ENCODE assay signal across 8 cellular contexts in the genomic region with DNA sequence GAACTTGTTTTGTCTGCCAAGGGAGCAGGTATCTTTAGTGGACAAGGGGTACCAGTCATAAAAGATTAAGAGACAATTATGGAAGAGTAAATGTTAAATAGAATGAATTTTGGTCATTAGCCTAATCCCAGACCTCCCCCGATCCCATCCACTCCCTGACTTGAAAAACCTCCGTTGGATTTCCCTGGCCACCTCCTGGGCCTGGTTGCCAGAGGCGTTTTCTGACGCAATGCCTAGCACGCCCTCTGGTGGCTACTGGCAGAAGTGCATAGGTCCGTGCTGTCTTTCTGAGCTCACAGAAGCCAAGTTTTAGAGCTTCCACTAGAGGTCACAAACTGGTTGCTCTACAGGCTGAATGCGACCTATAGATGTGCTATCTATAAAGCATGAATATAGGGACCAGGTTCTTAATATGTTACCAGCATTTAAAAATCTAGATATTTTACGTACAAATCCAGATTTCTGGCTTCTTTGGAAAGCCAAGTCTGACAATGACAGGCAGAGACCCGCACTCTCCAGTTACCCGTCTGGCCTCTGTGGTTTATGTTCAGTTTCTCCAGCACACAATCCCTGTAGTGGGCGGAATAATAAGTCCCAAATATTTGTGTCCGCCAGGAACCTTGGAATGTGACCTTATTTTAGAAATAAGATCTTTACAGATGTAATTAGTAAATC. TPM values are rescaled to one million over a fixed set of nuclear protein-coding genes. Genes with fewer than 3 reads are reported as not detected.
A peak's percentile ranks its signal among the peaks of the same experiment; 100 is the strongest.
DNase-seq lines count a peak whose midpoint lies in the region; ATAC-seq, FAIRE-seq and TF ChIP-seq lines count a peak whose summit lies in the region.

No MANE protein-coding gene starts in this region.

- DNase-seq in CD4-positive, CD25-positive, alpha-beta regulatory T cell, result peak; percentile 75 to 91 (median 85)
- DNase-seq in NCI-H1092 treated with DMSO at 0.1 percent for 48 hours (lab: John Stamatoyannopoulos, UW) (peak; percentile 89), SK-N-DZ (ENCODE audit: low spot score) (peak; percentile 89), frontal cortex (ENCODE audit: low spot score in 2 of 2) (peak; percentile 80 to 89), omental fat pad (ENCODE audit: low spot score) (peak; percentile 96), testis (peak; percentile 97)
- peak; percentile 85 to 94 (median 88) for DNase-seq in activated naive CD4-positive, alpha-beta T cell (lab: John Stamatoyannopoulos, UW)

- H3K27me3 Mint-ChIP-seq in CD4-positive, CD25-positive, alpha-beta regulatory T cell, result peaks cover 12% of the 10 kb centered on the region

- no peak overlapping the region for H3K27ac ChIP-seq in CD4-positive, CD25-positive, alpha-beta regulatory T cell (ENCODE audit: insufficient read depth, low read length, poor library complexity, severe bottlenecking)
- H3K27ac ChIP-seq in testis, result no peak overlapping the region

- no peak overlapping the region for H3K4me3 Mint-ChIP-seq in CD4-positive, CD25-positive, alpha-beta regulatory T cell

- no peaks in the 10 kb centered on the region for H3K36me3 Mint-ChIP-seq in CD4-positive, CD25-positive, alpha-beta regulatory T cell

- TF ChIP-seq POLR2A in testis (IDR thresholded peaks at IDR 0.05), result no peak

- H3K4me1 Mint-ChIP-seq in CD4-positive, CD25-positive, alpha-beta regulatory T cell, result peaks cover 6 to 8% (median 7%) of the 10 kb centered on the region in 4 donors

- TF ChIP-seq CTCF in omental fat pad (IDR thresholded peaks at IDR 0.05) (peak in 2 of 3 donors; percentile 97 to 99), testis (IDR thresholded peaks at IDR 0.05) (peak; percentile 100)

- 29 to 33% methylated on average over 12 of the region's 12 CpGs for WGBS in testis, 2 donors

- H3K9me3 ChIP-seq in CD4-positive, CD25-positive, alpha-beta regulatory T cell (ENCODE audit: control insufficient read depth in 2 of 2, low read length in 2 of 2), result no peaks in the 10 kb centered on the region
- no peaks in the 10 kb centered on the region for H3K9me3 ChIP-seq in testis

- ATAC-seq in CD4-positive, CD25-positive, alpha-beta regulatory T cell (ENCODE audit: low read depth in 2 of 2), result peak; percentile 97 to 99
- ATAC-seq in GM21723 (IDR thresholded peaks at IDR 0.05; ENCODE audit: unreplicated experiment) (peak; percentile 78), omental fat pad (ENCODE audit: low FRiP score) (peak; percentile 84)

- no peak overlapping the region for H3K4me3 ChIP-seq in CD4-positive, CD25-positive, alpha-beta regulatory T cell (ENCODE audit: low read depth, low read length)
- no peak overlapping the region for H3K4me3 ChIP-seq in testis

- peak overlapping the region in 2 of 3 donors; percentile 18 to 59 for H3K27ac Mint-ChIP-seq in CD4-positive, CD25-positive, alpha-beta regulatory T cell

- intact Hi-C loops in testis (cut with DNase I; ENCODE audit: low total_unique reads), result loop anchor here (5.0 to 10.0 kb wide), 3 partner anchors 84 to 286 kb away; partner anchors contain the start of gene CHST3

- H3K4me1 ChIP-seq in CD4-positive, CD25-positive, alpha-beta regulatory T cell (ENCODE audit: control insufficient read depth, insufficient read depth, low read length, poor library complexity, severe bottlenecking), result no peaks in the 10 kb centered on the region
- H3K4me1 ChIP-seq in testis, result peaks cover 19% of the 10 kb centered on the region

- no peaks in the 10 kb centered on the region for H3K36me3 ChIP-seq in CD4-positive, CD25-positive, alpha-beta regulatory T cell (ENCODE audit: control insufficient read depth, insufficient read depth, low read length)
- H3K36me3 ChIP-seq in testis (ENCODE audit: low read depth, missing control alignments), result no peaks in the 10 kb centered on the region

- no peaks in the 10 kb centered on the region for H3K9me3 Mint-ChIP-seq in CD4-positive, CD25-positive, alpha-beta regulatory T cell

- no peaks in the 10 kb centered on the region for H3K27me3 ChIP-seq in CD4-positive, CD25-positive, alpha-beta regulatory T cell (ENCODE audit: control insufficient read depth, insufficient read depth, low read length)
- H3K27me3 ChIP-seq in testis, result no peaks in the 10 kb centered on the region

- FAIRE-seq in frontal cortex (lab: Jason Lieb, UNC), result peak; percentile 96

RNA-seq across cellular contexts. Expression of gene SPOCK2, which starts 39.8 kb away (rescaled TPM):
- 683 TPM for total RNA-seq in CD4-positive, CD25-positive, alpha-beta regulatory T cell
- polyA plus RNA-seq in CD4-positive, CD25-positive, alpha-beta regulatory T cell, result 100 to 1,000 TPM; 221 to 321 (median 270) TPM
- polyA plus RNA-seq in SK-N-DZ (2014; cell fraction: cytosol; rRNA removed), result 0.44 and 0.53 TPM in 2 replicates
- polyA plus RNA-seq in SK-N-DZ (2014; cell fraction: nucleus; rRNA removed), result 0.38 TPM in 1 of 2 replicates, not detected in the other
- total RNA-seq in frontal cortex (26.9 TPM), omental fat pad (10 to 100 TPM in 2 of 4 donors, 1 to 10 TPM in 2; 8.3 to 24.6 (median 16.2) TPM), testis (100 to 1,000 TPM; 113 to 212 TPM)
- polyA plus RNA-seq in testis (ENCODE audit: insufficient read depth, low read depth, low replicate concordance), result 73.6 TPM
